10 cellular contexts compared by ENCODE assay signal in genomic region chrX:143633530-143634372, GRCh38. TPM values are rescaled to one million over a fixed set of nuclear protein-coding genes. Genes with fewer than 3 reads are reported as not detected.
DNase-seq lines count a peak whose midpoint lies in the region; ATAC-seq and TF ChIP-seq lines count a peak whose summit lies in the region.
"Had no signal": no experiment of that assay in that cellular context is flagged by ENCODE, and none has a peak within 500 bp of the region (broad histone marks: within the 10 kb centered on the region; RNA-seq: fewer than 3 reads in every experiment).

No MANE protein-coding gene starts in this region.

- H3K4me1 ChIP-seq in mammary epithelial cell (ENCODE audit: insufficient read depth, low read length), result no peaks in the 10 kb centered on the region
- H3K4me1 ChIP-seq in aorta (ENCODE audit: control insufficient read depth in 1 of 2, insufficient read depth in 2 of 2, low read length in 2 of 2), result no peaks in the 10 kb centered on the region
- H3K4me1 ChIP-seq: SJSA1 had no signal

- dilution Hi-C loops in mammary epithelial cell (cut with HindIII; ENCODE audit: low sequenced_read_pairs), result no loop called here

- H3K9me3 Mint-ChIP-seq in MCF 10A (ENCODE audit: unreplicated experiment) (no peaks in the 10 kb centered on the region), neural crest cell (no peaks in the 10 kb centered on the region)

- H3K36me3 ChIP-seq in mammary epithelial cell (ENCODE audit: insufficient read depth, low read length) (no peaks in the 10 kb centered on the region), aorta (ENCODE audit: control insufficient read depth in 1 of 2, insufficient read depth in 2 of 2, low read length in 1 of 2) (no peaks in the 10 kb centered on the region)
- H3K36me3 ChIP-seq: SJSA1 had no signal

- DNase-seq in MCF 10A (ENCODE audit: unreplicated experiment) (no peak), mammary epithelial cell (no peak), epithelial cell of proximal tubule (ENCODE audit: low read depth) (no peak), neural crest cell (ENCODE audit: low read depth, low spot score) (peak; percentile 6), aorta (peak; percentile 52 to 79), DMS79 treated with DMSO at 0.1 percent for 48 hours (lab: John Stamatoyannopoulos, UW) (no peak), kidney glomerular epithelial cell (lab: John Stamatoyannopoulos, UW) (no peak)

- WGBS in mammary epithelial cell (ENCODE audit: low coverage, missing lambda C conversion rate), result 45% methylated on average over 10 of the region's 65 CpGs
- WGBS in aorta, 2 donors, result 1 to 28% methylated on average over 61 to 65 of the region's 65 CpGs

- peak overlapping the region; percentile 81 for H3K4me3 Mint-ChIP-seq in MCF 10A (ENCODE audit: unreplicated experiment)
- peak overlapping the region; percentile 92 for H3K4me3 Mint-ChIP-seq in neural crest cell

- H3K36me3 Mint-ChIP-seq in MCF 10A (ENCODE audit: insufficient read depth, unreplicated experiment) (no peaks in the 10 kb centered on the region), neural crest cell (ENCODE audit: low read depth) (no peaks in the 10 kb centered on the region)

- POLR2A ChIA-PET in MCF 10A (lab: Yijun Ruan, JAX), result interaction anchor here (0.7 kb wide), 1 partner anchor 1281 kb away, joined by 3 read pairs; no protein-coding TSS in a partner anchor

- H4K20me1 ChIP-seq in mammary epithelial cell (ENCODE audit: insufficient read depth, low read length), result no peaks in the 10 kb centered on the region

- H3K27me3 Mint-ChIP-seq in MCF 10A (ENCODE audit: insufficient read depth, unreplicated experiment) (no peaks in the 10 kb centered on the region), neural crest cell (ENCODE audit: low read depth) (peaks cover 21% of the 10 kb centered on the region)

- peaks cover 2% of the 10 kb centered on the region for H3K27me3 ChIP-seq in mammary epithelial cell (ENCODE audit: insufficient read depth, low read length)
- H3K27me3 ChIP-seq in aorta (ENCODE audit: control insufficient read depth in 1 of 2, insufficient read depth in 2 of 2, low read length in 1 of 2), result no peaks in the 10 kb centered on the region
- H3K27me3 ChIP-seq: SJSA1 had no signal

- H3K27ac Mint-ChIP-seq in MCF 10A (ENCODE audit: low read depth, unreplicated experiment) (peak overlapping the region; percentile 3), neural crest cell (ENCODE audit: unreplicated experiment) (no peak overlapping the region)
- H3K27ac Mint-ChIP-seq: natural killer cell treated with Interleukin-12 subunit alpha and Interleukin-12 subunit beta and Interleukin-15 and Interleukin-18, amount 100 ng/mL, for 72 hours had no signal

- intact Hi-C loops in MCF 10A (cut with micrococcal nuclease), result no loop called here
- intact Hi-C loops in mammary epithelial cell (cut with micrococcal nuclease), result no loop called here
- intact Hi-C loops in aorta (cut with DNase I), result no loop called here

- H3K4me1 Mint-ChIP-seq in MCF 10A (ENCODE audit: insufficient read depth, unreplicated experiment), result peaks cover 14% of the 10 kb centered on the region
- H3K4me1 Mint-ChIP-seq in neural crest cell, result peaks cover 13% of the 10 kb centered on the region

- ATAC-seq in aorta (ENCODE audit: low FRiP score) (peak; percentile 49), HG02970 (IDR thresholded peaks at IDR 0.05; ENCODE audit: low FRiP score, unreplicated experiment) (no peak)
- ATAC-seq: natural killer cell treated with Interleukin-12 subunit alpha and Interleukin-12 subunit beta and Interleukin-15 and Interleukin-18, amount 100 ng/mL, for 72 hours had no signal

- H3K4me3 ChIP-seq in mammary epithelial cell (replicated peaks in 1 of 3; ENCODE audit: insufficient read depth in 1 of 3, low read depth in 2 of 3, low read length in 3 of 3), result no peak overlapping the region
- peak overlapping the region; percentile 63 for H3K4me3 ChIP-seq in epithelial cell of proximal tubule (ENCODE audit: low read depth, low read length)
- H3K4me3 ChIP-seq in aorta (ENCODE audit: low read length in 2 of 2), result peak overlapping the region; percentile 21 to 23
- H3K4me3 ChIP-seq: SJSA1 had no signal

- H3K9ac ChIP-seq in mammary epithelial cell (ENCODE audit: insufficient read depth, low read length), result no peak overlapping the region

- no peak for TF ChIP-seq CTCF in MCF 10A (IDR thresholded peaks at IDR 0.05; ENCODE audit: unreplicated experiment)
- TF ChIP-seq CTCF in mammary epithelial cell (conservative IDR thresholded peaks at IDR 0.05 in 1 of 2, IDR thresholded peaks at IDR 0.05 in 1 of 2; ENCODE audit: extremely low read depth in 1 of 2, insufficient read depth in 1 of 2, low read depth in 1 of 2, low read length in 2 of 2), result no peak
- TF ChIP-seq CTCF in epithelial cell of proximal tubule (conservative IDR thresholded peaks at IDR 0.05; ENCODE audit: low read depth, low read length), result no peak
- TF ChIP-seq CTCF in neural crest cell (conservative IDR thresholded peaks at IDR 0.05), result no peak

- CTCF ChIA-PET in MCF 10A (lab: Yijun Ruan, JAX) (interaction anchor here (0.7 kb wide), 3 partner anchors 14 to 194 kb away, joined by 3 to 6 read pairs (median 5); no protein-coding TSS in a partner anchor), mammary epithelial cell (lab: Charles Lee; ENCODE audit: low non-redundant PET) (no interaction called here)

- no peak overlapping the region for H3K27ac ChIP-seq in mammary epithelial cell (ENCODE audit: insufficient read depth, low read depth, low read length)
- no peak overlapping the region for H3K27ac ChIP-seq in aorta (ENCODE audit: low read depth in 1 of 2, low read length in 2 of 2)
- H3K27ac ChIP-seq: SJSA1 had no signal

- in situ Hi-C loops in mammary epithelial cell (cut with MboI; ENCODE audit: low sequenced_read_pairs in 2 of 2), result no loop called here

- H3K9me3 ChIP-seq in mammary epithelial cell (replicated peaks; ENCODE audit: insufficient read depth, low read length) (peaks cover 2% of the 10 kb centered on the region), aorta (ENCODE audit: control insufficient read depth, low read length) (no peaks in the 10 kb centered on the region)
- H3K9me3 ChIP-seq: SJSA1 had no signal

- no peaks in the 10 kb centered on the region for H3K79me2 ChIP-seq in mammary epithelial cell (ENCODE audit: insufficient read depth, low read length)

- no TSS peak for BruUV-seq in MCF 10A (replicated peaks; lab: Mats Ljungman, UMichigan)
- BruUV-seq in mammary epithelial cell (replicated peaks; lab: Mats Ljungman, UMichigan), result no TSS peak

- H3K4me2 ChIP-seq in mammary epithelial cell (ENCODE audit: insufficient read depth, low read depth, low read length), result no peak overlapping the region

- no peak overlapping the region for H2AFZ ChIP-seq in mammary epithelial cell (ENCODE audit: low read depth, low read length)

RNA-seq across cellular contexts. Expression of gene SLITRK4, which starts 2.1 kb away (rescaled TPM):
- 0.35 and 0.39 TPM in 2 replicates for total RNA-seq in MCF 10A (2022)
- not detected for total RNA-seq in mammary epithelial cell
- not detected for polyA plus RNA-seq in mammary epithelial cell
- not detected for polyA minus RNA-seq in mammary epithelial cell
- total RNA-seq in epithelial cell of proximal tubule, result 1.7 and 4.8 TPM in 2 replicates
- total RNA-seq in neural crest cell, result 2.0 and 2.7 TPM in 2 replicates
- total RNA-seq in aorta, result 1 to 10 TPM; 3.3 to 4.1 TPM
- 1 to 10 TPM; 1.0 to 1.5 TPM for polyA plus RNA-seq in aorta
- total RNA-seq: natural killer cell treated with Interleukin-12 subunit alpha and Interleukin-12 subunit beta and Interleukin-15 and Interleukin-18, amount 100 ng/mL, for 72 hours; SJSA1 had no signal

Comparison
In these comparisons a context has a peak if more than half of its experiments do, and no peak if none do; other contexts are left out.
1. DNase-seq: peak in neural crest cell (single experiment) and aorta (2 of 2); none in MCF 10A (single experiment), mammary epithelial cell (single experiment), epithelial cell of proximal tubule (single experiment), DMS79 treated with DMSO at 0.1 percent for 48 hours (single experiment) and kidney glomerular epithelial cell (single experiment).
2. H3K4me3 ChIP-seq: peak in epithelial cell of proximal tubule (single experiment) and aorta (2 of 2); none in mammary epithelial cell (0 of 3).